In the genomic region with DNA sequence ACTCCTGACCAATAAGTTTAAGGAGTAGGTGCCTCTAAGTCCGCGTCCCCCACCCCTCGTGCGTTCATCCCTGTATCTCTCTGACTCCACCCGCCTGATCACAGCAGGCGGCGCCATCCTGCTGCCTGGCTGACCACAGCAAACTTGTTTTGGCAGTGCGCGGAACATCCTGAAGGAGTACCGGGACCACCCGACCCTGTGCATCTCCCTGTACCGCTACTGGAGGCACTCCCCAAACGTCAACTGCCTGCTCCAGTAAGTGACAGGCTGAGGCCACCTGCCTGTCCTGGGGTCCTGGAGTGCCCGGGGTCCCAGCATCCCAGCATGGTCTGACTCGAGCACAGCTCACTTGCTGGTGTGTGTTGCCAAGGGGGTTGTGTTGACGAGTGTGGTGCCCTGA, we compare ENCODE assay signal across 1 cellular context.
TF ChIP-seq lines count a peak whose summit lies in the region.

No MANE protein-coding gene starts in this region.

TF ChIP-seq in HepG2, 621 proteins besides CTCF, POLR2A, EP300 and RAD21:
- no peak for TF ChIP-seq ZNF20 (CRISPR knock-in tag; IDR thresholded peaks at IDR 0.05)
- 0 out of 2 replicates have a peak, but pooled peaks have one; percentile 14 for TF ChIP-seq MYC (CRISPR knock-in tag; IDR thresholded peaks at IDR 0.05; ENCODE audit: borderline replicate concordance)
- TF ChIP-seq MED1 (CRISPR knock-in tag; IDR thresholded peaks at IDR 0.05) = no peak
- TF ChIP-seq, protein P1, sequence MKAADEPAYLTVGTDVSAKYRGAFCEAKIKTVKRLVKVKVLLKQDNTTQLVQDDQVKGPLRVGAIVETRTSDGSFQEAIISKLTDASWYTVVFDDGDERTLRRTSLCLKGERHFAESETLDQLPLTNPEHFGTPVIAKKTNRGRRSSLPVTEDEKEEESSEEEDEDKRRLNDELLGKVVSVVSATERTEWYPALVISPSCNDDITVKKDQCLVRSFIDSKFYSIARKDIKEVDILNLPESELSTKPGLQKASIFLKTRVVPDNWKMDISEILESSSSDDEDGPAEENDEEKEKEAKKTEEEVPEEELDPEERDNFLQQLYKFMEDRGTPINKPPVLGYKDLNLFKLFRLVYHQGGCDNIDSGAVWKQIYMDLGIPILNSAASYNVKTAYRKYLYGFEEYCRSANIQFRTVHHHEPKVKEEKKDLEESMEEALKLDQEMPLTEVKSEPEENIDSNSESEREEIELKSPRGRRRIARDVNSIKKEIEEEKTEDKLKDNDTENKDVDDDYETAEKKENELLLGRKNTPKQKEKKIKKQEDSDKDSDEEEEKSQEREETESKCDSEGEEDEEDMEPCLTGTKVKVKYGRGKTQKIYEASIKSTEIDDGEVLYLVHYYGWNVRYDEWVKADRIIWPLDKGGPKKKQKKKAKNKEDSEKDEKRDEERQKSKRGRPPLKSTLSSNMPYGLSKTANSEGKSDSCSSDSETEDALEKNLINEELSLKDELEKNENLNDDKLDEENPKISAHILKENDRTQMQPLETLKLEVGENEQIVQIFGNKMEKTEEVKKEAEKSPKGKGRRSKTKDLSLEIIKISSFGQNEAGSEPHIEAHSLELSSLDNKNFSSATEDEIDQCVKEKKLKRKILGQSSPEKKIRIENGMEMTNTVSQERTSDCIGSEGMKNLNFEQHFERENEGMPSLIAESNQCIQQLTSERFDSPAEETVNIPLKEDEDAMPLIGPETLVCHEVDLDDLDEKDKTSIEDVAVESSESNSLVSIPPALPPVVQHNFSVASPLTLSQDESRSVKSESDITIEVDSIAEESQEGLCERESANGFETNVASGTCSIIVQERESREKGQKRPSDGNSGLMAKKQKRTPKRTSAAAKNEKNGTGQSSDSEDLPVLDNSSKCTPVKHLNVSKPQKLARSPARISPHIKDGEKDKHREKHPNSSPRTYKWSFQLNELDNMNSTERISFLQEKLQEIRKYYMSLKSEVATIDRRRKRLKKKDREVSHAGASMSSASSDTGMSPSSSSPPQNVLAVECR (CRISPR knock-in tag; IDR thresholded peaks at IDR 0.05; ENCODE audit: borderline replicate concordance) = 0 out of 2 replicates have a peak, but pooled peaks have one; percentile 2
- no peak for TF ChIP-seq EED (CRISPR knock-in tag; IDR thresholded peaks at IDR 0.05)
- TF ChIP-seq ZNF292 (CRISPR knock-in tag; IDR thresholded peaks at IDR 0.05; ENCODE audit: borderline replicate concordance, low read depth) = no peak
